ENCODE assay signal across 20 cellular contexts in the genomic region with DNA sequence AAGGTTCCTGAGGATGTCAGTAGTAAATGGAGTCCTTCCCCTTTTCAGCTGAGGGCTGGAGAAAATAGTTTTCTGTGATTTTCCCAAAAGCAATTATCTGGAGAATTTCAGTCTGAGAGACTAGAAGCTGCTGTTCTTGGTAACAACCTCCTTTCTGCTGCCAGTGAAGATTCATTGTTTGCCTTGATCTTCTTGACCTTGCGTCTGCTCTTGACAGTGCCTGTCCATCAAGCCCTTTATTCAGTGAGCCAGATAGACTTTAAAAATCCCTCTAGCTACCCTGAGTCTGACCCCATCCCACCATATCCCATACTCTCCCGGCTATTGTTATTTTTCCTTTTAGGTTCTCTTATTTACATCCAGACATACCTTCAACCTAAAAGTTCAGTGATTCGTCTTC.
DNase-seq lines count a peak whose midpoint lies in the region; ATAC-seq and TF ChIP-seq lines count a peak whose summit lies in the region.
"Had no signal": no experiment of that assay in that cellular context is flagged by ENCODE, and none has a peak within 500 bp of the region (broad histone marks: within the 10 kb centered on the region; RNA-seq: fewer than 3 reads in every experiment).

No MANE protein-coding gene starts in this region.

- no peak for ATAC-seq in activated T-helper 17 cell treated with anti-CD3 and anti-CD28 coated beads, Interleukin-2, amount 50 U/mL, for 72 hours (replicated peaks)
- ATAC-seq in stimulated activated effector memory CD8-positive, alpha-beta T cell treated with anti-CD3 and anti-CD28 coated beads, Interleukin-12 subunit alpha, Interleukin-12 subunit beta, amount 100 ng/mL, for 72 hours: no peak
- ATAC-seq in body of pancreas: no peak

- WGBS in body of pancreas, 2 donors: 75 to 79% methylated on average over 3 of the region's 3 CpGs

- peaks cover 4% of the 10 kb centered on the region for H3K36me3 Mint-ChIP-seq in T-helper 1 cell treated with Interleukin-12 subunit alpha and Interleukin-12 subunit beta and Interleukin-4 antibody, amounts not matched to agents 30 μg/mL and 1 μg/mL, for 36 hours (ENCODE audit: low read depth)
- peaks cover 41% of the 10 kb centered on the region for H3K36me3 Mint-ChIP-seq in activated T-helper 17 cell treated with anti-CD3 and anti-CD28 coated beads, Interleukin-2, amount 50 U/mL, for 72 hours (ENCODE audit: low read depth)
- H3K36me3 Mint-ChIP-seq in mesothelial cell of epicardium: no peaks in the 10 kb centered on the region
- peaks cover 9% of the 10 kb centered on the region for H3K36me3 Mint-ChIP-seq in stimulated activated effector memory CD8-positive, alpha-beta T cell treated with anti-CD3 and anti-CD28 coated beads, Interleukin-12 subunit alpha, Interleukin-12 subunit beta, amount 100 ng/mL, for 72 hours
- peaks cover 2% of the 10 kb centered on the region for H3K36me3 Mint-ChIP-seq in progenitor cell of endocrine pancreas (ENCODE audit: insufficient read depth)

- DNase-seq in T-helper 1 cell (no peak), mesothelial cell of epicardium (ENCODE audit: low spot score in 2 of 2, unreplicated experiment in 2 of 2) (no peak), foreskin fibroblast (no peak), progenitor cell of endocrine pancreas (ENCODE audit: low spot score, unreplicated experiment) (no peak), body of pancreas (no peak)
- no peak for DNase-seq in stimulated activated effector memory CD8-positive, alpha-beta T cell treated with anti-CD3 and anti-CD28 coated beads, Interleukin-12 subunit alpha, Interleukin-12 subunit beta, amount 100 ng/mL, for 72 hours (ENCODE audit: low spot score in 2 of 2)
- DNase-seq: AML-193, COR-L47, MM.1S, NCI-H1092 treated with DMSO at 0.1 percent for 48 hours, NCI-H1694, NCI-H510A treated with DMSO at 0.1 percent for 48 hours, NCI-H774, SHP77 had no signal

- no peak overlapping the region for H3K4me3 Mint-ChIP-seq in T-helper 1 cell treated with Interleukin-12 subunit alpha and Interleukin-12 subunit beta and Interleukin-4 antibody, amounts not matched to agents 30 μg/mL and 1 μg/mL, for 36 hours
- no peak overlapping the region for H3K4me3 Mint-ChIP-seq in activated T-helper 17 cell treated with anti-CD3 and anti-CD28 coated beads, Interleukin-2, amount 50 U/mL, for 72 hours
- H3K4me3 Mint-ChIP-seq in mesothelial cell of epicardium (no peak overlapping the region), progenitor cell of endocrine pancreas (ENCODE audit: low read depth) (no peak overlapping the region)
- H3K4me3 Mint-ChIP-seq in stimulated activated effector memory CD8-positive, alpha-beta T cell treated with anti-CD3 and anti-CD28 coated beads, Interleukin-12 subunit alpha, Interleukin-12 subunit beta, amount 100 ng/mL, for 72 hours: no peak overlapping the region
- H3K4me3 Mint-ChIP-seq: CD14-positive monocyte had no signal

- H3K36me3 ChIP-seq in body of pancreas (replicated peaks in 1 of 2; ENCODE audit: insufficient read depth in 1 of 2, low read depth in 2 of 2): no peaks in the 10 kb centered on the region
- H3K36me3 ChIP-seq: HAP-1 had no signal

- intact Hi-C loops in body of pancreas (cut with DNase I): no loop called here

- H3K9me3 Mint-ChIP-seq in T-helper 1 cell treated with Interleukin-12 subunit alpha and Interleukin-12 subunit beta and Interleukin-4 antibody, amounts not matched to agents 30 μg/mL and 1 μg/mL, for 36 hours: no peaks in the 10 kb centered on the region
- no peaks in the 10 kb centered on the region for H3K9me3 Mint-ChIP-seq in activated T-helper 17 cell treated with anti-CD3 and anti-CD28 coated beads, Interleukin-2, amount 50 U/mL, for 72 hours
- H3K9me3 Mint-ChIP-seq in mesothelial cell of epicardium (no peaks in the 10 kb centered on the region), progenitor cell of endocrine pancreas (ENCODE audit: low read depth) (no peaks in the 10 kb centered on the region)
- H3K9me3 Mint-ChIP-seq in stimulated activated effector memory CD8-positive, alpha-beta T cell treated with anti-CD3 and anti-CD28 coated beads, Interleukin-12 subunit alpha, Interleukin-12 subunit beta, amount 100 ng/mL, for 72 hours: no peaks in the 10 kb centered on the region
- H3K9me3 Mint-ChIP-seq: CD14-positive monocyte had no signal

- H3K27ac Mint-ChIP-seq in T-helper 1 cell treated with Interleukin-12 subunit alpha and Interleukin-12 subunit beta and Interleukin-4 antibody, amounts not matched to agents 30 μg/mL and 1 μg/mL, for 36 hours: peak overlapping the region; percentile 4
- peak overlapping the region; percentile 6 for H3K27ac Mint-ChIP-seq in activated T-helper 17 cell treated with anti-CD3 and anti-CD28 coated beads, Interleukin-2, amount 50 U/mL, for 72 hours
- H3K27ac Mint-ChIP-seq in mesothelial cell of epicardium: peak overlapping the region; percentile 90
- H3K27ac Mint-ChIP-seq in stimulated activated effector memory CD8-positive, alpha-beta T cell treated with anti-CD3 and anti-CD28 coated beads, Interleukin-12 subunit alpha, Interleukin-12 subunit beta, amount 100 ng/mL, for 72 hours: peak overlapping the region; percentile 35
- H3K27ac Mint-ChIP-seq in progenitor cell of endocrine pancreas: no peak overlapping the region

- H3K4me1 Mint-ChIP-seq in T-helper 1 cell treated with Interleukin-12 subunit alpha and Interleukin-12 subunit beta and Interleukin-4 antibody, amounts not matched to agents 30 μg/mL and 1 μg/mL, for 36 hours (ENCODE audit: low read depth): no peaks in the 10 kb centered on the region
- peaks cover 12% of the 10 kb centered on the region for H3K4me1 Mint-ChIP-seq in activated T-helper 17 cell treated with anti-CD3 and anti-CD28 coated beads, Interleukin-2, amount 50 U/mL, for 72 hours
- H3K4me1 Mint-ChIP-seq in mesothelial cell of epicardium (peaks cover 77% of the 10 kb centered on the region), progenitor cell of endocrine pancreas (ENCODE audit: low read depth) (peaks cover 35% of the 10 kb centered on the region)
- peaks cover 7% of the 10 kb centered on the region for H3K4me1 Mint-ChIP-seq in stimulated activated effector memory CD8-positive, alpha-beta T cell treated with anti-CD3 and anti-CD28 coated beads, Interleukin-12 subunit alpha, Interleukin-12 subunit beta, amount 100 ng/mL, for 72 hours

- no peak overlapping the region for H3K27ac ChIP-seq in body of pancreas
- H3K27ac ChIP-seq: 22Rv1, HL-60 had no signal

- no peaks in the 10 kb centered on the region for H3K27me3 ChIP-seq in body of pancreas

- no peaks in the 10 kb centered on the region for H3K27me3 Mint-ChIP-seq in T-helper 1 cell treated with Interleukin-12 subunit alpha and Interleukin-12 subunit beta and Interleukin-4 antibody, amounts not matched to agents 30 μg/mL and 1 μg/mL, for 36 hours (ENCODE audit: low read depth)
- H3K27me3 Mint-ChIP-seq in activated T-helper 17 cell treated with anti-CD3 and anti-CD28 coated beads, Interleukin-2, amount 50 U/mL, for 72 hours: no peaks in the 10 kb centered on the region
- no peaks in the 10 kb centered on the region for H3K27me3 Mint-ChIP-seq in mesothelial cell of epicardium (ENCODE audit: low read depth)
- no peaks in the 10 kb centered on the region for H3K27me3 Mint-ChIP-seq in progenitor cell of endocrine pancreas

- H3K4me3 ChIP-seq in foreskin fibroblast (ENCODE audit: low read depth in 1 of 2, low read length in 2 of 2) (no peak overlapping the region), body of pancreas (no peak overlapping the region)
- H3K4me3 ChIP-seq: HAP-1 had no signal

- TF ChIP-seq POLR2A in body of pancreas (IDR thresholded peaks at IDR 0.05): no peak

- H3K9me3 ChIP-seq in body of pancreas: no peaks in the 10 kb centered on the region
- H3K9me3 ChIP-seq: HAP-1 had no signal

- H3K4me1 ChIP-seq in body of pancreas: peaks cover 22% of the 10 kb centered on the region

- TF ChIP-seq CTCF in mesothelial cell of epicardium (IDR thresholded peaks at IDR 0.05; ENCODE audit: unreplicated experiment): no peak
- TF ChIP-seq CTCF in foreskin fibroblast (IDR thresholded peaks at IDR 0.05; ENCODE audit: low read depth, low read length): no peak
- TF ChIP-seq CTCF in progenitor cell of endocrine pancreas (IDR thresholded peaks at IDR 0.05; ENCODE audit: unreplicated experiment): no peak
- TF ChIP-seq CTCF in body of pancreas (IDR thresholded peaks at IDR 0.05): no peak
